In the genomic region with DNA sequence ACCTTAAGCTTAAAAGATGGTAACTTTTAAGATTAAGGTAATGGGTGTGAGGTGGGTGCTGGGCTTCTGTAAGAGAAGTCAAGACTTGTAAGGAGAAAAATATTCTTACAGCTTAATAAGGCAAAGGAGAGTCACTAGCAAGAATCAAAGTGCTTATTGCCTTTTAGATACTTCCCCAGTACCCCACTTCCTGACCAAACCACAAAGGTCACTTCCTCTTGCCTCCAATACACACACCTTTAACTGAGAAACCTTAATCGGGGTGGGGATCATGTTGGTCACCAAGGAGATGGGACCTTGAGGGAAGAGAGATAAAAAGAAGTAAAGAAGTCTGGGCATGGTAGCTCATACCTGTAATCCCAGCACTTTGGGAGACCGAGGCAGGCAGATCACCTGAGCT, we compare ENCODE assay signal across 1 cellular context.
TF ChIP-seq lines count a peak whose summit lies in the region.

No MANE protein-coding gene starts in this region.

TF ChIP-seq in K562, 482 proteins besides CTCF, POLR2A, EP300 and RAD21 (continued from another document):
- TF ChIP-seq, protein P1, sequence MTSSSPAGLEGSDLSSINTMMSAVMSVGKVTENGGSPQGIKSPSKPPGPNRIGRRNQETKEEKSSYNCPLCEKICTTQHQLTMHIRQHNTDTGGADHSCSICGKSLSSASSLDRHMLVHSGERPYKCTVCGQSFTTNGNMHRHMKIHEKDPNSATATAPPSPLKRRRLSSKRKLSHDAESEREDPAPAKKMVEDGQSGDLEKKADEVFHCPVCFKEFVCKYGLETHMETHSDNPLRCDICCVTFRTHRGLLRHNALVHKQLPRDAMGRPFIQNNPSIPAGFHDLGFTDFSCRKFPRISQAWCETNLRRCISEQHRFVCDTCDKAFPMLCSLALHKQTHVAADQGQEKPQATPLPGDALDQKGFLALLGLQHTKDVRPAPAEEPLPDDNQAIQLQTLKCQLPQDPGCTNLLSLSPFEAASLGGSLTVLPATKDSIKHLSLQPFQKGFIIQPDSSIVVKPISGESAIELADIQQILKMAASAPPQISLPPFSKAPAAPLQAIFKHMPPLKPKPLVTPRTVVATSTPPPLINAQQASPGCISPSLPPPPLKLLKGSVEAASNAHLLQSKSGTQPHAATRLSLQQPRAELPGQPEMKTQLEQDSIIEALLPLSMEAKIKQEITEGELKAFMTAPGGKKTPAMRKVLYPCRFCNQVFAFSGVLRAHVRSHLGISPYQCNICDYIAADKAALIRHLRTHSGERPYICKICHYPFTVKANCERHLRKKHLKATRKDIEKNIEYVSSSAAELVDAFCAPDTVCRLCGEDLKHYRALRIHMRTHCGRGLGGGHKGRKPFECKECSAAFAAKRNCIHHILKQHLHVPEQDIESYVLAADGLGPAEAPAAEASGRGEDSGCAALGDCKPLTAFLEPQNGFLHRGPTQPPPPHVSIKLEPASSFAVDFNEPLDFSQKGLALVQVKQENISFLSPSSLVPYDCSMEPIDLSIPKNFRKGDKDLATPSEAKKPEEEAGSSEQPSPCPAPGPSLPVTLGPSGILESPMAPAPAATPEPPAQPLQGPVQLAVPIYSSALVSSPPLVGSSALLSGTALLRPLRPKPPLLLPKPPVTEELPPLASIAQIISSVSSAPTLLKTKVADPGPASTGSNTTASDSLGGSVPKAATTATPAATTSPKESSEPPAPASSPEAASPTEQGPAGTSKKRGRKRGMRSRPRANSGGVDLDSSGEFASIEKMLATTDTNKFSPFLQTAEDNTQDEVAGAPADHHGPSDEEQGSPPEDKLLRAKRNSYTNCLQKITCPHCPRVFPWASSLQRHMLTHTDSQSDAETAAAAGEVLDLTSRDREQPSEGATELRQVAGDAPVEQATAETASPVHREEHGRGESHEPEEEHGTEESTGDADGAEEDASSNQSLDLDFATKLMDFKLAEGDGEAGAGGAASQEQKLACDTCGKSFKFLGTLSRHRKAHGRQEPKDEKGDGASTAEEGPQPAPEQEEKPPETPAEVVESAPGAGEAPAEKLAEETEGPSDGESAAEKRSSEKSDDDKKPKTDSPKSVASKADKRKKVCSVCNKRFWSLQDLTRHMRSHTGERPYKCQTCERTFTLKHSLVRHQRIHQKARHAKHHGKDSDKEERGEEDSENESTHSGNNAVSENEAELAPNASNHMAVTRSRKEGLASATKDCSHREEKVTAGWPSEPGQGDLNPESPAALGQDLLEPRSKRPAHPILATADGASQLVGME (CRISPR knock-in tag; IDR thresholded peaks at IDR 0.05): no peak
- TF ChIP-seq RFX1 (IDR thresholded peaks at IDR 0.05) (peak; percentile 24; the same call in 1 of the 2 replicates), ZNF589 (CRISPR knock-in tag; IDR thresholded peaks at IDR 0.05; ENCODE audit: low read depth) (no peak), SPI1 (IDR thresholded peaks at IDR 0.05; ENCODE audit: borderline replicate concordance, low read depth, low read length) (peak; percentile 68; the same call in 1 of the 2 replicates)
